Comparison of ENCODE assay signal across 8 cellular contexts in genomic region chr20:46307139-46307998, GRCh38. TPM values are rescaled to one million over a fixed set of nuclear protein-coding genes. Genes with fewer than 3 reads are reported as not detected.
DNase-seq lines count a peak whose midpoint lies in the region; ATAC-seq and TF ChIP-seq lines count a peak whose summit lies in the region.

No MANE protein-coding gene starts in this region.

- peaks cover 42 to 81% (median 64%) of the 10 kb centered on the region in 5 donors for H3K27me3 Mint-ChIP-seq in naive thymus-derived CD8-positive, alpha-beta T cell
- peaks cover 72% of the 10 kb centered on the region for H3K27me3 Mint-ChIP-seq in stimulated activated memory B cell treated with anti-CD40 and anti-IgM and Interleukin-4, amounts not matched to agents 10 μg/mL and 1 μg/mL and 100 μg/mL, for 72 hours

- H3K4me1 Mint-ChIP-seq in naive thymus-derived CD8-positive, alpha-beta T cell = peaks cover 12 to 19% (median 18%) of the 10 kb centered on the region in 4 donors
- peaks cover 16% of the 10 kb centered on the region for H3K4me1 Mint-ChIP-seq in stimulated activated memory B cell treated with anti-CD40 and anti-IgM and Interleukin-4, amounts not matched to agents 10 μg/mL and 1 μg/mL and 100 μg/mL, for 72 hours

- H3K9me3 ChIP-seq in DND-41 (ENCODE audit: insufficient read depth, low read length, severe bottlenecking) = no peaks in the 10 kb centered on the region

- H3K36me3 ChIP-seq in DND-41 (ENCODE audit: insufficient read depth, low read length) = no peaks in the 10 kb centered on the region

- ATAC-seq in DND-41 (ENCODE audit: insufficient read depth, low read depth) = peak; percentile 85
- peak; percentile 64 for ATAC-seq in HG03108 (IDR thresholded peaks at IDR 0.05; ENCODE audit: unreplicated experiment)
- ATAC-seq in esophagus mucosa = peak; percentile 78
- peak; percentile 83 to 87 for ATAC-seq in naive thymus-derived CD8-positive, alpha-beta T cell
- peak; percentile 79 for ATAC-seq in stimulated activated memory B cell treated with anti-CD40 and anti-IgM and Interleukin-4, amounts not matched to agents 10 μg/mL and 1 μg/mL and 100 μg/mL, for 72 hours
- ATAC-seq in GM18867 (IDR thresholded peaks at IDR 0.05; ENCODE audit: unreplicated experiment) = no peak

- DNase-seq in DND-41 = peak; percentile 46
- DNase-seq in NOMO-1 (lab: John Stamatoyannopoulos, UW; ENCODE audit: unreplicated experiment in 2 of 2) = peak; percentile 48 to 65
- DNase-seq in activated CD8-positive, alpha-beta memory T cell treated with anti-CD3 and anti-CD28 coated beads, Interleukin-2, amount 50 U/mL, for 48 hours = peak; percentile 86
- peak; percentile 60 to 86 (median 75) for DNase-seq in naive thymus-derived CD8-positive, alpha-beta T cell

- H3K79me2 ChIP-seq in DND-41 (ENCODE audit: insufficient read depth, low read length) = no peaks in the 10 kb centered on the region

- no peak overlapping the region for H3K4me3 ChIP-seq in DND-41 (ENCODE audit: low read depth in 1 of 2, low read length in 2 of 2)

- no peak overlapping the region for H3K27ac Mint-ChIP-seq in naive thymus-derived CD8-positive, alpha-beta T cell
- no peak overlapping the region for H3K27ac Mint-ChIP-seq in stimulated activated memory B cell treated with anti-CD40 and anti-IgM and Interleukin-4, amounts not matched to agents 10 μg/mL and 1 μg/mL and 100 μg/mL, for 72 hours

- H3K27me3 ChIP-seq in DND-41 (ENCODE audit: insufficient read depth, low read length, poor library complexity) = peaks cover 20% of the 10 kb centered on the region

- POLR2A ChIA-PET in naive thymus-derived CD8-positive, alpha-beta T cell (lab: Charles Lee) = interaction anchor here (0.6 to 1.4 kb wide), 2 partner anchors 57 to 99 kb away, joined by 3 to 6 read pairs; partner anchors contain the start of gene ELMO2

- H3K36me3 Mint-ChIP-seq in naive thymus-derived CD8-positive, alpha-beta T cell = peaks cover 0 to 4% (median 0%) of the 10 kb centered on the region in 3 donors
- H3K36me3 Mint-ChIP-seq in stimulated activated memory B cell treated with anti-CD40 and anti-IgM and Interleukin-4, amounts not matched to agents 10 μg/mL and 1 μg/mL and 100 μg/mL, for 72 hours = no peaks in the 10 kb centered on the region

- H3K4me3 Mint-ChIP-seq in naive thymus-derived CD8-positive, alpha-beta T cell = peak overlapping the region; percentile 40 to 86 (median 73)
- peak overlapping the region; percentile 25 for H3K4me3 Mint-ChIP-seq in stimulated activated memory B cell treated with anti-CD40 and anti-IgM and Interleukin-4, amounts not matched to agents 10 μg/mL and 1 μg/mL and 100 μg/mL, for 72 hours

- H3K9me3 Mint-ChIP-seq in naive thymus-derived CD8-positive, alpha-beta T cell = no peaks in the 10 kb centered on the region
- no peaks in the 10 kb centered on the region for H3K9me3 Mint-ChIP-seq in stimulated activated memory B cell treated with anti-CD40 and anti-IgM and Interleukin-4, amounts not matched to agents 10 μg/mL and 1 μg/mL and 100 μg/mL, for 72 hours

- H3K27ac ChIP-seq in DND-41 (ENCODE audit: low read length) = no peak overlapping the region

- TF ChIP-seq CTCF in DND-41 (IDR thresholded peaks at IDR 0.05; ENCODE audit: borderline replicate concordance, extremely low read depth, low read length, poor library complexity, severe bottlenecking) = peak; percentile 82

- H3K4me1 ChIP-seq in DND-41 (ENCODE audit: insufficient read depth, low read length) = no peaks in the 10 kb centered on the region

- H3K4me2 ChIP-seq in DND-41 (ENCODE audit: insufficient read depth, low read length) = no peak overlapping the region

- no peak overlapping the region for H3K9ac ChIP-seq in DND-41 (ENCODE audit: low read depth, low read length)

- H4K20me1 ChIP-seq in DND-41 (ENCODE audit: insufficient read depth, low read length) = peaks cover 14% of the 10 kb centered on the region

- no peak overlapping the region for H2AFZ ChIP-seq in DND-41 (ENCODE audit: low read depth, low read length)

RNA-seq across cellular contexts. Expression of gene CDH22, which starts 0.9 kb away (rescaled TPM):
- total RNA-seq in esophagus mucosa = 0.40 TPM
- total RNA-seq in naive thymus-derived CD8-positive, alpha-beta T cell = not detected
- not detected for polyA plus RNA-seq in naive thymus-derived CD8-positive, alpha-beta T cell
